Comparison of ENCODE assay signal across 18 cellular contexts in the genomic region with DNA sequence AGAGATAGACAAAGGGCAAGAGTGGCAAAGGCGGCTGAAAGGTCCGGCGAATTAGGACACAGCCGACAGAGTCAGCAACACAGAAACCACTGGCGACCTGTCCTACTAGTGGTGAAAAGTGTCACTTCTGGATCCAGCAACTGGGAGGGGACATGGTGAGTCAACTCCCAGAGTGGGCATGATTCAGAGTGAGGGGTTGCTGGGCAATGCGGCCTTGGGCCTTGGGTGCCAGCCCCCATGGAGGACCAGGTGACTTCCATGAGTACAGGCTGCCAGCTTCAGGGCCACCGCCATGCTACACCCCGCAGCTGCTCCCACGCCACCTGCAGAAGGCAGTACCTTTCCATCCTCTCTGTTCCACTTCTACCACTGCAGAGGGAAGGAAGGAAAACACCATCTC.
DNase-seq lines count a peak whose midpoint lies in the region; ATAC-seq and TF ChIP-seq lines count a peak whose summit lies in the region.
"Had no signal": no experiment of that assay in that cellular context is flagged by ENCODE, and none has a peak within 500 bp of the region (broad histone marks: within the 10 kb centered on the region; RNA-seq: fewer than 3 reads in every experiment).

No MANE protein-coding gene starts in this region.

- H3K4me1 ChIP-seq in left ventricle myocardium inferior (peaks cover 59% of the 10 kb centered on the region), ascending aorta (peaks cover 32 to 36% of the 10 kb centered on the region in 2 donors), tibial artery (peaks cover 4 to 98% (median 61%) of the 10 kb centered on the region in 4 donors), gastroesophageal sphincter (peaks cover 0 to 62% (median 16%) of the 10 kb centered on the region in 3 donors)

- no peak overlapping the region for H3K4me3 ChIP-seq in left ventricle myocardium inferior
- no peak overlapping the region for H3K4me3 ChIP-seq in ascending aorta
- no peak overlapping the region for H3K4me3 ChIP-seq in tibial artery
- H3K4me3 ChIP-seq in gastroesophageal sphincter = no peak overlapping the region
- H3K4me3 ChIP-seq: esophagus squamous epithelium, GM23248, SK-N-MC had no signal

- H3K36me3 ChIP-seq in left ventricle myocardium inferior = no peaks in the 10 kb centered on the region
- H3K36me3 ChIP-seq in ascending aorta = peaks cover 0 to 4% of the 10 kb centered on the region in 2 donors
- no peaks in the 10 kb centered on the region for H3K36me3 ChIP-seq in tibial artery
- H3K36me3 ChIP-seq in gastroesophageal sphincter = no peaks in the 10 kb centered on the region
- H3K36me3 ChIP-seq: esophagus squamous epithelium, WERI-Rb-1 had no signal

- ATAC-seq in Right ventricle myocardium inferior (no peak), left lobe of liver (no peak), gastroesophageal sphincter (no peak)
- ATAC-seq: left colon had no signal

- H3K9me3 Mint-ChIP-seq in neural crest cell = no peaks in the 10 kb centered on the region
- H3K9me3 Mint-ChIP-seq: CD14-positive monocyte had no signal

- H3K27ac Mint-ChIP-seq in neural crest cell (ENCODE audit: unreplicated experiment) = peak overlapping the region; percentile 93

- H3K4me3 Mint-ChIP-seq in neural crest cell = no peak overlapping the region
- H3K4me3 Mint-ChIP-seq: CD14-positive monocyte had no signal

- no peak for TF ChIP-seq EP300 in gastroesophageal sphincter (IDR thresholded peaks at IDR 0.05)

- no peaks in the 10 kb centered on the region for H3K9me3 ChIP-seq in left ventricle myocardium inferior (replicated peaks)
- no peaks in the 10 kb centered on the region for H3K9me3 ChIP-seq in ascending aorta
- no peaks in the 10 kb centered on the region for H3K9me3 ChIP-seq in tibial artery
- no peaks in the 10 kb centered on the region for H3K9me3 ChIP-seq in gastroesophageal sphincter
- H3K9me3 ChIP-seq: esophagus squamous epithelium had no signal

- H3K27ac ChIP-seq in left ventricle myocardium inferior (replicated peaks) = peak overlapping the region; percentile 17
- H3K27ac ChIP-seq in ascending aorta = peak overlapping the region; percentile 90 to 91
- peak overlapping the region; percentile 87 to 88 for H3K27ac ChIP-seq in tibial artery
- H3K27ac ChIP-seq in gastroesophageal sphincter = peak overlapping the region in 1 of 4 donors; percentile 78
- H3K27ac ChIP-seq: SK-N-MC, WERI-Rb-1 had no signal

- 91 to 92% methylated on average over 5 of the region's 9 CpGs for WGBS in gastroesophageal sphincter (ENCODE audit: low coverage in 1 of 2), 2 donors

- H3K27me3 ChIP-seq in left ventricle myocardium inferior (ENCODE audit: low read depth) (no peaks in the 10 kb centered on the region), ascending aorta (no peaks in the 10 kb centered on the region), tibial artery (no peaks in the 10 kb centered on the region), gastroesophageal sphincter (no peaks in the 10 kb centered on the region)
- H3K27me3 ChIP-seq: esophagus squamous epithelium had no signal

- peaks cover 9% of the 10 kb centered on the region for H3K36me3 Mint-ChIP-seq in neural crest cell (ENCODE audit: low read depth)

- no peak for DNase-seq in left ventricle myocardium inferior
- no peak for DNase-seq in Right ventricle myocardium inferior (ENCODE audit: missing footprints)
- DNase-seq in ascending aorta (ENCODE audit: low spot score in 2 of 2) = no peak
- DNase-seq in neural crest cell (ENCODE audit: low read depth, low spot score) = no peak
- DNase-seq in tibial artery = no peak
- DNase-seq in left lobe of liver (ENCODE audit: low spot score) = no peak
- DNase-seq in SKM-1 (lab: John Stamatoyannopoulos, UW; ENCODE audit: unreplicated experiment) = no peak
- DNase-seq: ACHN; effector CD8-positive, alpha-beta T cell; esophagus squamous epithelium; left colon; NCI-H2227 treated with DMSO at 0.1 percent for 48 hours; stimulated activated CD4-positive, alpha-beta T cell treated with anti-CD3 and anti-CD28 coated beads, Interleukin-15, amount 100 ng/mL, for 24 hours; WERI-Rb-1 had no signal

- TF ChIP-seq CTCF in left ventricle myocardium inferior (IDR thresholded peaks at IDR 0.05; ENCODE audit: borderline replicate concordance) (no peak), ascending aorta (IDR thresholded peaks at IDR 0.05) (peak in 1 of 3 experiments; percentile 11), neural crest cell (conservative IDR thresholded peaks at IDR 0.05) (peak; percentile 15), tibial artery (IDR thresholded peaks at IDR 0.05) (peak in 1 of 2 experiments; percentile 13), gastroesophageal sphincter (IDR thresholded peaks at IDR 0.05) (no peak)

- H3K27me3 Mint-ChIP-seq in neural crest cell (ENCODE audit: low read depth) = no peaks in the 10 kb centered on the region

- no peak for TF ChIP-seq POLR2A in gastroesophageal sphincter (IDR thresholded peaks at IDR 0.05)

- H3K4me1 Mint-ChIP-seq in neural crest cell = peaks cover 74% of the 10 kb centered on the region

- intact Hi-C loops in left ventricle myocardium inferior (cut with micrococcal nuclease) = loop anchor here (10.0 kb wide), 1 partner anchor 93 kb away; no protein-coding TSS in a partner anchor
- intact Hi-C loops in Right ventricle myocardium inferior (cut with DNase I) = loop anchor here (5.0 to 10.0 kb wide), 3 partner anchors 83 to 237 kb away; a partner anchor contains a TSS
- intact Hi-C loops in ascending aorta (cut with DNase I) = loop anchor here (5.0 to 10.0 kb wide), 4 partner anchors 105 to 1043 kb away; a partner anchor contains a TSS
- intact Hi-C loops in tibial artery (cut with DNase I; ENCODE audit: low total_unique reads) = loop anchor here (5.0 kb wide), 1 partner anchor 85 kb away; no protein-coding TSS in a partner anchor
